25 cellular contexts compared by ENCODE assay signal in genomic region chr13:38895075-38895474, GRCh38.
"Had no signal": no experiment of that assay in that cellular context is flagged by ENCODE, and none has a peak within 500 bp of the region (broad histone marks: within the 10 kb centered on the region; RNA-seq: fewer than 3 reads in every experiment).

No MANE protein-coding gene starts in this region.

- H3K4me1 ChIP-seq: colonic mucosa, esophagus squamous epithelium, foreskin keratinocyte, heart left ventricle, heart right ventricle had no signal

- ATAC-seq: effector memory CD8-positive, alpha-beta T cell; esophagus mucosa; foreskin keratinocyte; gastroesophageal sphincter had no signal

- DNase-seq: colonic mucosa; cortex of kidney; dermis blood vessel endothelial cell; dorsolateral prefrontal cortex; effector CD4-positive, alpha-beta T cell; effector CD8-positive, alpha-beta T cell; effector memory CD4-positive, alpha-beta T cell; effector memory CD8-positive, alpha-beta T cell; endodermal cell; erythroblast; esophagus squamous epithelium; foreskin fibroblast; foreskin keratinocyte; foreskin melanocyte; gastrocnemius medialis; glutamatergic neuron; head of caudate nucleus; heart left ventricle; heart right ventricle had no signal

- H3K9me3 ChIP-seq: colonic mucosa, esophagus muscularis mucosa, esophagus squamous epithelium, gastrocnemius medialis had no signal

- H3K27ac Mint-ChIP-seq: dendritic cell treated with granulocyte-macrophage colony-stimulating factor and Interleukin-4, amounts not matched to agents 40 ng/mL and 50 ng/mL, for 4 days; effector memory CD8-positive, alpha-beta T cell; endodermal cell had no signal

- H3K27ac ChIP-seq: colonic mucosa, coronary artery, dorsolateral prefrontal cortex, epithelial cell of prostate, esophagus muscularis mucosa, esophagus squamous epithelium, foreskin keratinocyte, gastrocnemius medialis, gastroesophageal sphincter, heart left ventricle, heart right ventricle had no signal

- H3K4me3 Mint-ChIP-seq: dendritic cell treated with granulocyte-macrophage colony-stimulating factor and Interleukin-4, amounts not matched to agents 40 ng/mL and 50 ng/mL, for 4 days; effector memory CD8-positive, alpha-beta T cell; endodermal cell had no signal

- H3K36me3 ChIP-seq: colonic mucosa, esophagus muscularis mucosa, esophagus squamous epithelium, gastrocnemius medialis, gastroesophageal sphincter, heart left ventricle, heart right ventricle had no signal

- H3K27me3 Mint-ChIP-seq: dendritic cell treated with granulocyte-macrophage colony-stimulating factor and Interleukin-4, amounts not matched to agents 40 ng/mL and 50 ng/mL, for 4 days had no signal

- H3K27me3 ChIP-seq: colonic mucosa, dorsolateral prefrontal cortex, esophagus muscularis mucosa, esophagus squamous epithelium, foreskin keratinocyte, gastrocnemius medialis, gastroesophageal sphincter, heart left ventricle, heart right ventricle had no signal

- H3K9me3 Mint-ChIP-seq: effector memory CD8-positive, alpha-beta T cell had no signal

- H3K4me3 ChIP-seq: colonic mucosa, coronary artery, dorsolateral prefrontal cortex, esophagus muscularis mucosa, esophagus squamous epithelium, gastrocnemius medialis, gastroesophageal sphincter, heart left ventricle, heart right ventricle had no signal
